ENCODE assay signal across 8 cellular contexts in the genomic region with DNA sequence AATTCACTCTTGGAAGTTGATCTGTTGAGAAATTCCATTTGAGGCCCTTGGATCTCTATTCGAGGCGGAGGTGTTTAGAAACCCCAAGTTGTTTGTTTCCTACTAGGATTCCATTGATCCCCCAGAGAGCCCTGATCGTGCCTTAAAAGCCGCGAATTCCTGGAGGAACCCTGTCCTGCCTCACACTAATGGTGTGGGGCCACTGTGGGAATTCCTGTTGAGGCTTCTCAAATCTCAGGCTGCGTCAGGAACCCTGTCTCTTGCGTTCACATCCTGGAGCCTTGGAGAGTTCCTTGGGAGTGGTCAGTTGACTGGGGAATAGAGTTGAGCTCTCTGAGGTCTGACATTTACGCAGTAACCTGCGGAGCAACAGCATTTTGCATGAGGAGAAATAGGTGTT. TPM values are rescaled to one million over a fixed set of nuclear protein-coding genes. Genes with fewer than 3 reads are reported as not detected.
DNase-seq lines count a peak whose midpoint lies in the region; ATAC-seq and TF ChIP-seq lines count a peak whose summit lies in the region.

No MANE protein-coding gene starts in this region.

- intact Hi-C loops in Caco-2 (cut with micrococcal nuclease; ENCODE audit: unreplicated experiment) (no loop called here), aorta (cut with DNase I) (loop anchor here in 1 of 2 donors (5.0 kb wide), 1 partner anchor 34 kb away; a partner anchor contains a TSS)

- CTCF ChIA-PET in Caco-2 (lab: Charles Lee): interaction anchor here (1.2 kb wide), 1 partner anchor 92 kb away, joined by 3 read pairs; a partner anchor contains a TSS

- H3K36me3 ChIP-seq in Caco-2 (ENCODE audit: control insufficient read depth, insufficient read depth, low read length) (no peaks in the 10 kb centered on the region), gastroesophageal sphincter (no peaks in the 10 kb centered on the region), trophoblast cell (ENCODE audit: control insufficient read depth in 1 of 2, insufficient read depth in 2 of 2, low read length in 2 of 2) (no peaks in the 10 kb centered on the region), aorta (ENCODE audit: control insufficient read depth in 1 of 2, insufficient read depth in 2 of 2, low read length in 1 of 2) (no peaks in the 10 kb centered on the region)

- H3K79me1 ChIP-seq in trophoblast cell (ENCODE audit: low read length): no peaks in the 10 kb centered on the region

- no peak overlapping the region for H3K4me2 ChIP-seq in trophoblast cell (ENCODE audit: low read length)

- H3K27ac ChIP-seq in gastroesophageal sphincter: peak overlapping the region in 1 of 4 donors; percentile 71
- no peak overlapping the region for H3K27ac ChIP-seq in trophoblast cell (ENCODE audit: low read depth, low read length)
- H3K27ac ChIP-seq in aorta (ENCODE audit: low read depth in 1 of 2, low read length in 2 of 2): no peak overlapping the region

- in situ Hi-C loops in GM13976 (cut with MboI; ENCODE audit: low sequenced_read_pairs, unreplicated experiment): loop anchor here (10.0 kb wide), 1 partner anchor 81 kb away; no protein-coding TSS in a partner anchor

- POLR2A ChIA-PET in Caco-2 (lab: Charles Lee): no interaction called here

- peaks cover 12% of the 10 kb centered on the region for H3K4me1 Mint-ChIP-seq in Caco-2 (ENCODE audit: low read depth, unreplicated experiment)
- peaks cover 26% of the 10 kb centered on the region for H3K4me1 Mint-ChIP-seq in T-helper 17 cell

- no peaks in the 10 kb centered on the region for H3K27me3 Mint-ChIP-seq in Caco-2 (ENCODE audit: insufficient read depth, unreplicated experiment)
- peaks cover 53% of the 10 kb centered on the region for H3K27me3 Mint-ChIP-seq in T-helper 17 cell

- TF ChIP-seq EP300 in gastroesophageal sphincter (IDR thresholded peaks at IDR 0.05): no peak

- no peaks in the 10 kb centered on the region for H3K79me2 ChIP-seq in trophoblast cell (ENCODE audit: control insufficient read depth, insufficient read depth, low read length, poor library complexity)

- no peak for DNase-seq in Caco-2
- DNase-seq in T-helper 17 cell: no peak
- no peak for DNase-seq in trophoblast cell
- DNase-seq in aorta: no peak
- no peak for DNase-seq in GM13976 (ENCODE audit: low spot score)
- no peak for DNase-seq in activated effector memory CD4-positive, alpha-beta T cell treated with Interleukin-2 at 50 U/mL for 16 hours
- DNase-seq in GM20000 (ENCODE audit: low spot score): no peak

- H3K27ac Mint-ChIP-seq in Caco-2 (ENCODE audit: unreplicated experiment) (no peak overlapping the region), T-helper 17 cell (no peak overlapping the region)

- no peak overlapping the region for H2BK12ac ChIP-seq in trophoblast cell (ENCODE audit: low read length)

- no peak for ATAC-seq in T-helper 17 cell
- peak; percentile 40 for ATAC-seq in gastroesophageal sphincter
- ATAC-seq in aorta (ENCODE audit: low FRiP score): no peak

- H3K4me3 ChIP-seq in Caco-2 (ENCODE audit: low read depth, low read length) (no peak overlapping the region), gastroesophageal sphincter (peak overlapping the region in 1 of 2 donors; percentile 73), trophoblast cell (ENCODE audit: low read depth, low read length) (no peak overlapping the region), aorta (ENCODE audit: low read length in 2 of 2) (peak overlapping the region in 1 of 2 donors; percentile 71)

- H2BK5ac ChIP-seq in trophoblast cell (ENCODE audit: low read depth, low read length, poor library complexity): no peak overlapping the region

- H3K9me3 Mint-ChIP-seq in Caco-2 (ENCODE audit: unreplicated experiment): no peaks in the 10 kb centered on the region

- no peak overlapping the region for H2AK5ac ChIP-seq in trophoblast cell (ENCODE audit: low read length)

- H3K4me1 ChIP-seq in Caco-2: peaks cover 40% of the 10 kb centered on the region
- H3K4me1 ChIP-seq in gastroesophageal sphincter: peaks cover 4 to 32% (median 5%) of the 10 kb centered on the region in 3 donors
- H3K4me1 ChIP-seq in trophoblast cell (ENCODE audit: control insufficient read depth in 1 of 2, insufficient read depth in 2 of 2, low read length in 2 of 2): peaks cover 0 to 2% of the 10 kb centered on the region in 2 experiments
- peaks cover 0 to 3% of the 10 kb centered on the region in 2 donors for H3K4me1 ChIP-seq in aorta (ENCODE audit: control insufficient read depth in 1 of 2, insufficient read depth in 2 of 2, low read length in 2 of 2)

- no peak overlapping the region for H3K18ac ChIP-seq in trophoblast cell (ENCODE audit: low read length)

- peak overlapping the region; percentile 71 for H2AFZ ChIP-seq in trophoblast cell (ENCODE audit: insufficient read depth, low read length, poor library complexity)

- TF ChIP-seq CTCF in Caco-2 (IDR thresholded peaks at IDR 0.05; ENCODE audit: insufficient read depth in 1 of 2, low read depth in 1 of 2, low read length in 1 of 2, severe bottlenecking in 1 of 2, unreplicated experiment in 1 of 2): no peak
- no peak for TF ChIP-seq CTCF in gastroesophageal sphincter (IDR thresholded peaks at IDR 0.05)
- no peak for TF ChIP-seq CTCF in GM13976 (IDR thresholded peaks at IDR 0.05; ENCODE audit: borderline replicate concordance, control extremely low read depth, extremely low read depth, insufficient read depth, missing control alignments)
- TF ChIP-seq CTCF in GM20000 (IDR thresholded peaks at IDR 0.05; ENCODE audit: extremely low read depth, missing control alignments): no peak

- no TSS peak for BruUV-seq in Caco-2 (replicated peaks; lab: Mats Ljungman, UMichigan)

- H3K9me3 ChIP-seq in Caco-2 (no peaks in the 10 kb centered on the region), T-helper 17 cell (ENCODE audit: control insufficient read depth, low read length, poor library complexity, severe bottlenecking) (no peaks in the 10 kb centered on the region), gastroesophageal sphincter (no peaks in the 10 kb centered on the region), trophoblast cell (ENCODE audit: insufficient read depth, low read depth, low read length) (no peaks in the 10 kb centered on the region), aorta (ENCODE audit: control insufficient read depth, low read length) (no peaks in the 10 kb centered on the region)

- H3K14ac ChIP-seq in trophoblast cell (ENCODE audit: low read length): no peak overlapping the region

- no peak overlapping the region for H3K4ac ChIP-seq in trophoblast cell (ENCODE audit: low read depth, low read length)

- H4K12ac ChIP-seq in trophoblast cell (ENCODE audit: low read depth, low read length): no peak overlapping the region

- 30 to 31% methylated on average over 6 to 7 of the region's 9 CpGs for WGBS in gastroesophageal sphincter (ENCODE audit: low coverage in 1 of 2), 2 donors
- no CpG with 5 or more reads among the region's 9 CpGs for WGBS in trophoblast cell (ENCODE audit: extremely low coverage, insufficient coverage, insufficient read length)
- WGBS in aorta, 2 donors: 40 to 43% methylated on average over 9 of the region's 9 CpGs

- no peak for TF ChIP-seq POLR2A in gastroesophageal sphincter (IDR thresholded peaks at IDR 0.05)

- peaks cover 5% of the 10 kb centered on the region for H3K36me3 Mint-ChIP-seq in Caco-2 (ENCODE audit: insufficient read depth, unreplicated experiment)
- no peaks in the 10 kb centered on the region for H3K36me3 Mint-ChIP-seq in T-helper 17 cell (ENCODE audit: low read depth)

- H3K23ac ChIP-seq in trophoblast cell (ENCODE audit: low read length): no peak overlapping the region

- peak overlapping the region; percentile 87 for H3K4me3 Mint-ChIP-seq in Caco-2 (ENCODE audit: unreplicated experiment)
- peak overlapping the region; percentile 87 for H3K4me3 Mint-ChIP-seq in T-helper 17 cell

- H2BK120ac ChIP-seq in trophoblast cell (ENCODE audit: insufficient read depth, low read length, poor library complexity): no peak overlapping the region

- peak overlapping the region; percentile 24 for H3K9ac ChIP-seq in trophoblast cell (ENCODE audit: low read length)

- no peak overlapping the region for H4K91ac ChIP-seq in trophoblast cell (ENCODE audit: low read depth, low read length)

- no peaks in the 10 kb centered on the region for H3K27me3 ChIP-seq in Caco-2 (replicated peaks; ENCODE audit: control insufficient read depth, insufficient read depth, low read length)
- no peaks in the 10 kb centered on the region for H3K27me3 ChIP-seq in gastroesophageal sphincter
- H3K27me3 ChIP-seq in trophoblast cell (ENCODE audit: insufficient read depth, low read length): no peaks in the 10 kb centered on the region
- no peaks in the 10 kb centered on the region for H3K27me3 ChIP-seq in aorta (ENCODE audit: control insufficient read depth in 1 of 2, insufficient read depth in 2 of 2, low read length in 1 of 2)

- H4K8ac ChIP-seq in trophoblast cell (ENCODE audit: low read depth, low read length): no peak overlapping the region

RNA-seq across cellular contexts. Expression of a gene that starts 1.2 kb away (rescaled TPM):
- total RNA-seq in Caco-2 (2022) (4.8 and 7.4 TPM in 2 replicates), T-helper 17 cell (1 to 10 TPM in 1 of 2 donors, under 1 TPM in 1; 0.60 to 1.6 TPM), gastroesophageal sphincter (10 to 100 TPM in 1 of 4 donors, 1 to 10 TPM in 3; 6.1 to 11.5 (median 7.2) TPM), aorta (10 to 100 TPM; 11.4 to 15.8 TPM)
- polyA plus RNA-seq in trophoblast cell (2013): 0.31 and 0.40 TPM in 2 replicates
- polyA plus RNA-seq in aorta: 10 to 100 TPM in 1 of 2 donors, 1 to 10 TPM in 1; 1.8 to 18.7 TPM

RNA-seq across cellular contexts. Expression of a gene that starts 34.6 kb away (rescaled TPM):
- total RNA-seq in Caco-2 (2022) (12.7 and 13.5 TPM in 2 replicates), T-helper 17 cell (not detected), gastroesophageal sphincter (10 to 100 TPM; 21.0 to 38.4 (median 25.0) TPM), aorta (10 to 100 TPM; 36.2 to 73.2 TPM)
- 0.15 and 0.17 TPM in 2 replicates for polyA plus RNA-seq in trophoblast cell (2013)
- polyA plus RNA-seq in aorta: 10 to 100 TPM in 1 of 2 donors, 1 to 10 TPM in 1; 3.1 to 18.2 TPM

Comparison
In these comparisons a context has a peak if more than half of its experiments do, and no peak if none do; other contexts are left out.
1. RNA of a gene that starts 34.6 kb away (total RNA-seq): 36.2 to 73.2 TPM in aorta, 21.0 to 38.4 TPM in gastroesophageal sphincter and 12.7 to 13.5 TPM in Caco-2; not detected in T-helper 17 cell; every median in the first group is over 10 times any median in the second.